Comparison of ENCODE assay signal across 8 cellular contexts in the genomic region with DNA sequence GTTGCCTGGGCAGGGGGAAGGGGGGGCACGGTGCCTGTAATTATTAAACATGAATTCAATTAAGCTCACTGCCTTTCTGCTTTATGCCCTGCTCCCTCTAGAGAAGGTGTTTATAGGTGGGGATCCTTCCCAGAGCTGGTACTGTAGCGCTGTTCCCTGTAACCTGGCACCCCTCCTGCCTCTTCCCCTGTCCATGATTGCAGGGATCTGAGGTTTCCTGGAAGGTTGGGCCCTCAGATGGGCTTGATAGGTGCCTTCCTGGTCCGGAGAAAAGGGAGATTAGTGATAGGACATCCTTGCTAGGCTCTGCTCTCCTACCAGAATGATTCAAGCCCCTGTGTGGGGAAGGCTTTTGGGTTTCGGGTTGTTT. TPM values are rescaled to one million over a fixed set of nuclear protein-coding genes. Genes with fewer than 3 reads are reported as not detected.
DNase-seq lines count a peak whose midpoint lies in the region; ATAC-seq and TF ChIP-seq lines count a peak whose summit lies in the region.

No MANE protein-coding gene starts in this region.

- H3K36me3 ChIP-seq in HUES48 (ENCODE audit: control insufficient read depth, insufficient read depth, low read length) (peaks cover 48% of the 10 kb centered on the region), ascending aorta (peaks cover 43 to 49% of the 10 kb centered on the region in 2 donors)

- peaks cover 23% of the 10 kb centered on the region for H3K36me3 Mint-ChIP-seq in mesothelial cell of epicardium

- H3K27ac ChIP-seq in HUES48 (ENCODE audit: low read depth, low read length) (peak overlapping the region; percentile 97), ascending aorta (peak overlapping the region; percentile 97 to 99)

- H3K9ac ChIP-seq in HUES48 (ENCODE audit: low read depth, low read length) = peak overlapping the region; percentile 18; the same call in 1 of the 2 replicates

- H3K27me3 Mint-ChIP-seq in mesothelial cell of epicardium (ENCODE audit: low read depth) = no peaks in the 10 kb centered on the region

- H3K27me3 ChIP-seq in HUES48 (ENCODE audit: control insufficient read depth, insufficient read depth, low read length) = no peaks in the 10 kb centered on the region
- no peaks in the 10 kb centered on the region for H3K27me3 ChIP-seq in ascending aorta

- H3K27ac Mint-ChIP-seq in mesothelial cell of epicardium = peak overlapping the region; percentile 96

- no peaks in the 10 kb centered on the region for H3K9me3 Mint-ChIP-seq in mesothelial cell of epicardium

- no peak for ATAC-seq in HG03135 (IDR thresholded peaks at IDR 0.05; ENCODE audit: unreplicated experiment)

- peaks cover 25% of the 10 kb centered on the region for H3K4me1 Mint-ChIP-seq in mesothelial cell of epicardium

- DNase-seq in Daoy (ENCODE audit: low read depth) (peak; percentile 41), ascending aorta (ENCODE audit: low spot score in 2 of 2) (no peak), mesothelial cell of epicardium (ENCODE audit: low spot score in 2 of 2, unreplicated experiment in 2 of 2) (no peak), D341Med (ENCODE audit: low spot score) (no peak), SKM-1 (lab: John Stamatoyannopoulos, UW; ENCODE audit: unreplicated experiment) (no peak)
- no peak for DNase-seq in effector CD4-positive, alpha-beta T cell

- intact Hi-C loops in ascending aorta (cut with DNase I) = loop anchor here (1.0 to 10.0 kb wide), 5 partner anchors 15 to 700 kb away; a partner anchor contains a TSS

- peak overlapping the region; percentile 91; the same call in 1 of the 2 replicates for H3K4me3 ChIP-seq in HUES48 (ENCODE audit: low read depth, low read length)
- H3K4me3 ChIP-seq in ascending aorta = peak overlapping the region; percentile 88 to 96

- no peak for TF ChIP-seq CTCF in ascending aorta (IDR thresholded peaks at IDR 0.05)
- TF ChIP-seq CTCF in mesothelial cell of epicardium (IDR thresholded peaks at IDR 0.05; ENCODE audit: unreplicated experiment) = no peak

- H3K4me1 ChIP-seq in HUES48 (ENCODE audit: control insufficient read depth, insufficient read depth, low read length) = peaks cover 25% of the 10 kb centered on the region
- peaks cover 7 to 16% of the 10 kb centered on the region in 2 donors for H3K4me1 ChIP-seq in ascending aorta

- peak overlapping the region; percentile 83 for H3K4me3 Mint-ChIP-seq in mesothelial cell of epicardium

- H3K9me3 ChIP-seq in HUES48 (ENCODE audit: control insufficient read depth, insufficient read depth, low read length) = no peaks in the 10 kb centered on the region
- no peaks in the 10 kb centered on the region for H3K9me3 ChIP-seq in ascending aorta

RNA-seq across cellular contexts. Expression of a gene that starts 2.1 kb away (rescaled TPM):
- 23.7 and 28.0 TPM in 2 replicates for total RNA-seq in Daoy (2014; rRNA removed; shearing (Covaris generic))
- total RNA-seq in ascending aorta (47.7 TPM), mesothelial cell of epicardium (14.3 to 17.4 TPM (median 15.1 TPM) in 3 replicates)

RNA-seq across cellular contexts. Expression of a gene that starts 20.9 kb away (rescaled TPM):
- total RNA-seq in Daoy (2014; rRNA removed; shearing (Covaris generic)) = 320 and 355 TPM in 2 replicates
- total RNA-seq in ascending aorta (192 TPM), mesothelial cell of epicardium (364 to 377 TPM (median 376 TPM) in 3 replicates)

RNA-seq across cellular contexts. Expression of a gene that starts 26.1 kb away (rescaled TPM):
- 3.5 and 4.7 TPM in 2 replicates for total RNA-seq in Daoy (2014; rRNA removed; shearing (Covaris generic))
- total RNA-seq in ascending aorta (31.2 TPM), mesothelial cell of epicardium (16.6 to 17.0 TPM (median 16.9 TPM) in 3 replicates)

RNA-seq across cellular contexts. Expression of a gene that starts 26.2 kb away (rescaled TPM):
- total RNA-seq in Daoy (2014; rRNA removed; shearing (Covaris generic)) = 265 and 371 TPM in 2 replicates
- total RNA-seq in ascending aorta = 26.0 TPM
- total RNA-seq in mesothelial cell of epicardium = 76.4 to 82.4 TPM (median 78.7 TPM) in 3 replicates

RNA-seq across cellular contexts. Expression of a gene that starts 36.2 kb away (rescaled TPM):
- total RNA-seq in Daoy (2014; rRNA removed; shearing (Covaris generic)) = 984 and 1,516 TPM in 2 replicates
- total RNA-seq in ascending aorta (151 TPM), mesothelial cell of epicardium (223 to 240 TPM (median 232 TPM) in 3 replicates)
